In genomic region chr3:192444791-192445106, GRCh38 we compare ENCODE assay signal across 9 cellular contexts.
DNase-seq lines count a peak whose midpoint lies in the region; ATAC-seq, FAIRE-seq and TF ChIP-seq lines count a peak whose summit lies in the region.
"Had no signal": no experiment of that assay in that cellular context is flagged by ENCODE, and none has a peak within 500 bp of the region (broad histone marks: within the 10 kb centered on the region; RNA-seq: fewer than 3 reads in every experiment).

No MANE protein-coding gene starts in this region.

- H3K4me1 ChIP-seq in DOHH2 (ENCODE audit: control insufficient read depth, low read length), result peaks cover 9% of the 10 kb centered on the region
- no peaks in the 10 kb centered on the region for H3K4me1 ChIP-seq in RWPE2 (ENCODE audit: insufficient read depth, poor library complexity, severe bottlenecking)
- no peaks in the 10 kb centered on the region for H3K4me1 ChIP-seq in keratinocyte (ENCODE audit: control insufficient read depth, extremely low read depth, insufficient read depth, low read length)
- H3K4me1 ChIP-seq in Peyer's patch, result no peaks in the 10 kb centered on the region
- H3K4me1 ChIP-seq: Caco-2 had no signal

- no peak overlapping the region for H3K9ac ChIP-seq in keratinocyte (ENCODE audit: control insufficient read depth, extremely low read depth, insufficient read depth, low read length)

- ATAC-seq in RWPE2 (ENCODE audit: low read depth), result no peak
- ATAC-seq in GM21526 (IDR thresholded peaks at IDR 0.05; ENCODE audit: low FRiP score, unreplicated experiment), result no peak

- H3K36me3 ChIP-seq in DOHH2 (ENCODE audit: control insufficient read depth, low read length) (no peaks in the 10 kb centered on the region), RWPE2 (ENCODE audit: low read depth) (no peaks in the 10 kb centered on the region), keratinocyte (ENCODE audit: control insufficient read depth in 2 of 2, extremely low read depth in 1 of 2, insufficient read depth in 2 of 2, low read length in 2 of 2) (no peaks in the 10 kb centered on the region), Peyer's patch (no peaks in the 10 kb centered on the region)

- H3K4me3 ChIP-seq in DOHH2 (ENCODE audit: low read length), result no peak overlapping the region
- H3K4me3 ChIP-seq in RWPE2 (ENCODE audit: severe bottlenecking), result no peak overlapping the region
- no peak overlapping the region for H3K4me3 ChIP-seq in keratinocyte (ENCODE audit: control insufficient read depth in 2 of 3, extremely low read depth in 1 of 3, insufficient read depth in 2 of 3, low read depth in 1 of 3, low read length in 3 of 3)
- H3K4me3 ChIP-seq in Peyer's patch, result no peak overlapping the region
- H3K4me3 ChIP-seq: GM12878 had no signal

- H3K9me2 ChIP-seq in DOHH2 (replicated peaks; ENCODE audit: control insufficient read depth, low read length), result no peaks in the 10 kb centered on the region

- TF ChIP-seq CTCF in DOHH2 (IDR thresholded peaks at IDR 0.05; ENCODE audit: low read depth, low read length, poor library complexity, severe bottlenecking) (peak; percentile 16), RWPE2 (IDR thresholded peaks at IDR 0.05; ENCODE audit: poor library complexity, severe bottlenecking) (peak; percentile 80), keratinocyte (optimal IDR thresholded peaks at IDR 0.05 in 1 of 3, IDR thresholded peaks at IDR 0.05 in 1 of 3, conservative IDR thresholded peaks at IDR 0.05 in 1 of 3; ENCODE audit: extremely low read depth in 1 of 3, insufficient read depth in 2 of 3, low read length in 3 of 3) (no peak), Peyer's patch (IDR thresholded peaks at IDR 0.05) (no peak)

- no peaks in the 10 kb centered on the region for H3K9me1 ChIP-seq in keratinocyte (ENCODE audit: control insufficient read depth, extremely low read depth, insufficient read depth, low read length)

- no peak for DNase-seq in RWPE2 (ENCODE audit: low spot score)
- no peak for DNase-seq in keratinocyte (ENCODE audit: low read depth, low spot score)
- no peak for DNase-seq in HuH-7 (ENCODE audit: low spot score)
- DNase-seq in Peyer's patch, result no peak
- no peak for DNase-seq in activated CD4-positive, alpha-beta T cell treated with anti-CD3 and anti-CD28 coated beads, Interleukin-2, amount 50 U/mL, for 1 hour

- H3K27me3 ChIP-seq in DOHH2 (ENCODE audit: control insufficient read depth, low read length) (peaks cover 9% of the 10 kb centered on the region), RWPE2 (ENCODE audit: insufficient read depth, poor library complexity, severe bottlenecking) (peaks cover 23% of the 10 kb centered on the region), keratinocyte (ENCODE audit: control insufficient read depth, extremely low read depth, insufficient read depth, low read length) (peaks cover 10% of the 10 kb centered on the region), Peyer's patch (no peaks in the 10 kb centered on the region)

- FAIRE-seq in keratinocyte (lab: Jason Lieb, UNC), result no peak

- dilution Hi-C loops in keratinocyte (cut with MboI; ENCODE audit: extremely low pct_ligation_motif_present, low sequenced_read_pairs), result no loop called here

- TF ChIP-seq POLR2A in Peyer's patch (IDR thresholded peaks at IDR 0.05), result no peak

- no peaks in the 10 kb centered on the region for H3K79me2 ChIP-seq in DOHH2 (ENCODE audit: control insufficient read depth, low read length)
- no peaks in the 10 kb centered on the region for H3K79me2 ChIP-seq in keratinocyte (ENCODE audit: control insufficient read depth, insufficient read depth, low read length)

- H3K4me2 ChIP-seq in DOHH2 (ENCODE audit: low read length) (no peak overlapping the region), keratinocyte (ENCODE audit: control insufficient read depth, extremely low read depth, insufficient read depth, low read depth, low read length) (no peak overlapping the region)

- H4K20me1 ChIP-seq in DOHH2 (ENCODE audit: control insufficient read depth, insufficient read depth, low read depth, low read length) (no peaks in the 10 kb centered on the region), keratinocyte (ENCODE audit: control insufficient read depth, extremely low read depth, insufficient read depth, low read length) (no peaks in the 10 kb centered on the region)

- no peak overlapping the region for H3K27ac ChIP-seq in DOHH2 (ENCODE audit: low read depth, low read length)
- no peak overlapping the region for H3K27ac ChIP-seq in RWPE2 (ENCODE audit: poor library complexity, severe bottlenecking)
- no peak overlapping the region for H3K27ac ChIP-seq in keratinocyte (ENCODE audit: control insufficient read depth, insufficient read depth, low read length)
- H3K27ac ChIP-seq in Peyer's patch, result no peak overlapping the region

- H2AFZ ChIP-seq in keratinocyte (ENCODE audit: control insufficient read depth, low read length), result peak overlapping the region; percentile 53

- H3K9me3 ChIP-seq in DOHH2 (ENCODE audit: control insufficient read depth, insufficient read depth, low read length) (no peaks in the 10 kb centered on the region), RWPE2 (ENCODE audit: severe bottlenecking) (no peaks in the 10 kb centered on the region), keratinocyte (ENCODE audit: control insufficient read depth, low read depth, low read length) (no peaks in the 10 kb centered on the region), Peyer's patch (no peaks in the 10 kb centered on the region)
- H3K9me3 ChIP-seq: Caco-2 had no signal

- no peaks in the 10 kb centered on the region for H3F3A ChIP-seq in DOHH2 (ENCODE audit: control insufficient read depth, insufficient read depth)

Comparison
In these comparisons a context has a peak if more than half of its experiments do, and no peak if none do; other contexts are left out.
1. CTCF ChIP-seq: peak in DOHH2 (single experiment) and RWPE2 (single experiment); none in keratinocyte (0 of 3) and Peyer's patch (0 of 6).